ENCODE assay signal across 25 cellular contexts in the genomic region with DNA sequence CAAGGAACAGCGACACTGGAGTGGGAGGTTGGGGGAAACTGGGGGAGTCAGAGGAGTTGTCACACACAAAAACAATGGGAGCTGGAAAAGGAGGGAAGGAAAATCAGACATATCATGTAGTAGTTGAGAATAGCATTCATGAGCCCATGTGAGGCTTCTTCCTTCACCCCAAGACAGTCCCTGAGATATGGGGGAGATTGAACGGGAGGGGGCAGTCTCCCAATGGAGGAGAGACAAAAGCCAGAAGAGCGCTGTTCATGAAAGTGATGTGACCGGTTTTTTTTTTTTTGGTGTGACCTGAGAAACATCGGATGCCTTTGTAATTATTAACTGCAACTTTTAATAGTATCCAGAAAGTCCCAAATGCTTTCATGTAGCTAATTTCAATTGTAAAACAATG.
"Had no signal": no experiment of that assay in that cellular context is flagged by ENCODE, and none has a peak within 500 bp of the region (broad histone marks: within the 10 kb centered on the region; RNA-seq: fewer than 3 reads in every experiment).

No MANE protein-coding gene starts in this region.

- H3K27me3 ChIP-seq: hepatocyte, ovary, suprapubic skin, tibial artery, upper lobe of right lung had no signal

- ATAC-seq: natural killer cell; right cardiac atrium; sciatic nerve; stimulated activated effector memory CD8-positive, alpha-beta T cell treated with anti-CD3 and anti-CD28 coated beads, Interleukin-12 subunit alpha, Interleukin-12 subunit beta, amount 100 ng/mL, for 72 hours; upper lobe of right lung had no signal

- H3K36me3 ChIP-seq: left ventricle myocardium inferior, ovary, suprapubic skin, thoracic aorta, tibial artery, upper lobe of right lung had no signal

- FAIRE-seq: urothelium cell line had no signal

- H2AFZ ChIP-seq: hepatocyte had no signal

- H3K79me2 ChIP-seq: hepatocyte had no signal

- DNase-seq: islet precursor cell; left ventricle myocardium inferior; mesendoderm; naive B cell; natural killer cell; nephron progenitor cell; ovary; retina; right cardiac atrium; stimulated activated CD4-positive, alpha-beta T cell treated with anti-CD3 and anti-CD28 coated beads, Interleukin-12 subunit alpha, Interleukin-12 subunit beta, amount 100 ng/mL, for 4 hours; stimulated activated CD4-positive, alpha-beta T cell treated with anti-CD3 and anti-CD28 coated beads, Interleukin-15, amount 100 ng/mL, for 24 hours; stimulated activated CD4-positive, alpha-beta T cell treated with anti-CD3 and anti-CD28 coated beads, Interleukin-2, amount 100 ng/mL, for 24 hours; stimulated activated CD4-positive, alpha-beta T cell treated with anti-CD3 and anti-CD28 coated beads, Interleukin-4, amount 100 ng/mL, for 1 hour; stimulated activated naive CD4-positive, alpha-beta T cell; tibial artery; trophoblast cell; upper lobe of right lung had no signal

- H3K4me2 ChIP-seq: hepatocyte had no signal

- H3K27ac ChIP-seq: hepatocyte, left ventricle myocardium inferior, ovary, skin epidermis, suprapubic skin, thoracic aorta, tibial artery, upper lobe of right lung had no signal

- H3K9me3 ChIP-seq: ovary, suprapubic skin, thoracic aorta, tibial artery, upper lobe of right lung had no signal

- H3K4me1 ChIP-seq: left ventricle myocardium inferior, suprapubic skin, tibial artery, upper lobe of right lung had no signal

- H3K4me3 ChIP-seq: hepatocyte, left ventricle myocardium inferior, lung, ovary, skin epidermis, suprapubic skin, thoracic aorta, tibial artery, upper lobe of right lung had no signal
